16 cellular contexts compared by ENCODE assay signal in the genomic region with DNA sequence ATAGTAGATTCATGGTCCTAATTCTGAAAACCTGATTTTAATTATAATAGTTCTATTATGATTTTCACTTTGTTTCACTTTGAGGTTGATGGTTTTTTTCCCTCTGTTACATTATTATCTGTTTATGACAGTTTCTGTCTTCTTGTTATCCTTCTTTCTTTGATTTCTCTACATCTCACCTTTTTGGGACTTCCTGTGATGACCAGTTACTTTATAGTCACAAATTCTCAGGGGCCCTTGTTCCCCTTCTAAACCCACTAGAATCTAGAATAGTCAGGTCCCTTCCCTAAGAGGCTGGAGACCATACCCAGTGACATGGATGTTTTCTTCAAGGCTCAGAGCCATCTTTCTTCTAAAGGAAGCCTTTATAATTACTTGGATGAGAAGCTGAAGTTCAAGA.
DNase-seq lines count a peak whose midpoint lies in the region; ATAC-seq lines count a peak whose summit lies in the region.
"Had no signal": no experiment of that assay in that cellular context is flagged by ENCODE, and none has a peak within 500 bp of the region (broad histone marks: within the 10 kb centered on the region; RNA-seq: fewer than 3 reads in every experiment).

No MANE protein-coding gene starts in this region.

- H3K27me3 Mint-ChIP-seq in activated CD4-positive, alpha-beta T cell treated with anti-CD3 and anti-CD28 coated beads for 36 hours: no peaks in the 10 kb centered on the region
- H3K27me3 Mint-ChIP-seq in activated T-cell treated with anti-CD3 and anti-CD28 coated beads, Interleukin-2, amount 50 U/mL, for 72 hours (ENCODE audit: low read depth): no peaks in the 10 kb centered on the region
- no peaks in the 10 kb centered on the region for H3K27me3 Mint-ChIP-seq in activated T-helper 17 cell treated with anti-CD3 and anti-CD28 coated beads, Interleukin-2, amount 50 U/mL, for 72 hours
- H3K27me3 Mint-ChIP-seq: B cell; CD4-positive, CD25-positive, alpha-beta regulatory T cell had no signal

- H3K36me3 Mint-ChIP-seq in activated CD4-positive, alpha-beta T cell treated with anti-CD3 and anti-CD28 coated beads for 36 hours (ENCODE audit: low read depth): peaks cover 9% of the 10 kb centered on the region
- peaks cover 0 to 3% of the 10 kb centered on the region in 2 donors for H3K36me3 Mint-ChIP-seq in activated T-cell treated with anti-CD3 and anti-CD28 coated beads, Interleukin-2, amount 50 U/mL, for 72 hours (ENCODE audit: insufficient read depth in 2 of 2)
- peaks cover 19% of the 10 kb centered on the region for H3K36me3 Mint-ChIP-seq in activated T-helper 17 cell treated with anti-CD3 and anti-CD28 coated beads, Interleukin-2, amount 50 U/mL, for 72 hours (ENCODE audit: low read depth)
- peaks cover 11% of the 10 kb centered on the region for H3K36me3 Mint-ChIP-seq in stimulated activated effector memory CD8-positive, alpha-beta T cell treated with anti-CD3 and anti-CD28 coated beads, Interleukin-12 subunit alpha, Interleukin-12 subunit beta, amount 100 ng/mL, for 72 hours

- DNase-seq in activated CD4-positive, alpha-beta T cell treated with anti-CD3 and anti-CD28 coated beads for 36 hours: no peak
- no peak for DNase-seq in activated CD4-positive, alpha-beta T cell treated with anti-CD3 and anti-CD28 coated beads for 4 hours
- no peak for DNase-seq in activated T-cell treated with anti-CD3 and anti-CD28 coated beads, Interleukin-2, amount 50 U/mL, for 72 hours
- no peak for DNase-seq in activated T-cell treated with anti-CD3 and anti-CD28 coated beads, Interleukin-2, amount 50 U/mL, for 48 hours
- no peak for DNase-seq in stimulated activated effector memory CD8-positive, alpha-beta T cell treated with anti-CD3 and anti-CD28 coated beads, Interleukin-12 subunit alpha, Interleukin-12 subunit beta, amount 100 ng/mL, for 72 hours (ENCODE audit: low spot score in 2 of 2)
- DNase-seq in ureter (ENCODE audit: low spot score): no peak
- DNase-seq: Caco-2; CD4-positive, CD25-positive, alpha-beta regulatory T cell; CD8-positive, alpha-beta T cell; DMS153; DND-41; GM23248; H9 had no signal

- CTCF ChIA-PET in activated CD4-positive, alpha-beta T cell treated with anti-CD3 and anti-CD28 coated beads for 36 hours (lab: Charles Lee): no interaction called here

- intact Hi-C loops in activated CD4-positive, alpha-beta T cell treated with anti-CD3 and anti-CD28 coated beads for 36 hours (cut with DNase I, micrococcal nuclease): no loop called here

- H3K27ac Mint-ChIP-seq in activated CD4-positive, alpha-beta T cell treated with anti-CD3 and anti-CD28 coated beads for 36 hours: no peak overlapping the region
- H3K27ac Mint-ChIP-seq in activated T-cell treated with anti-CD3 and anti-CD28 coated beads, Interleukin-2, amount 50 U/mL, for 72 hours: no peak overlapping the region
- H3K27ac Mint-ChIP-seq in activated T-helper 17 cell treated with anti-CD3 and anti-CD28 coated beads, Interleukin-2, amount 50 U/mL, for 72 hours: peak overlapping the region; percentile 2
- H3K27ac Mint-ChIP-seq in stimulated activated effector memory CD8-positive, alpha-beta T cell treated with anti-CD3 and anti-CD28 coated beads, Interleukin-12 subunit alpha, Interleukin-12 subunit beta, amount 100 ng/mL, for 72 hours: no peak overlapping the region
- H3K27ac Mint-ChIP-seq: B cell; CD4-positive, CD25-positive, alpha-beta regulatory T cell; CD8-positive, alpha-beta T cell had no signal

- no peak overlapping the region for H3K4me3 Mint-ChIP-seq in activated CD4-positive, alpha-beta T cell treated with anti-CD3 and anti-CD28 coated beads for 36 hours
- H3K4me3 Mint-ChIP-seq in activated T-cell treated with anti-CD3 and anti-CD28 coated beads, Interleukin-2, amount 50 U/mL, for 72 hours: no peak overlapping the region
- H3K4me3 Mint-ChIP-seq in activated T-helper 17 cell treated with anti-CD3 and anti-CD28 coated beads, Interleukin-2, amount 50 U/mL, for 72 hours: no peak overlapping the region
- H3K4me3 Mint-ChIP-seq in stimulated activated effector memory CD8-positive, alpha-beta T cell treated with anti-CD3 and anti-CD28 coated beads, Interleukin-12 subunit alpha, Interleukin-12 subunit beta, amount 100 ng/mL, for 72 hours: no peak overlapping the region
- H3K4me3 Mint-ChIP-seq: B cell; CD4-positive, CD25-positive, alpha-beta regulatory T cell; CD8-positive, alpha-beta T cell; H9 had no signal

- no peaks in the 10 kb centered on the region for H3K9me3 Mint-ChIP-seq in activated CD4-positive, alpha-beta T cell treated with anti-CD3 and anti-CD28 coated beads for 36 hours (ENCODE audit: low read depth)
- H3K9me3 Mint-ChIP-seq in activated T-cell treated with anti-CD3 and anti-CD28 coated beads, Interleukin-2, amount 50 U/mL, for 72 hours: no peaks in the 10 kb centered on the region
- no peaks in the 10 kb centered on the region for H3K9me3 Mint-ChIP-seq in activated T-helper 17 cell treated with anti-CD3 and anti-CD28 coated beads, Interleukin-2, amount 50 U/mL, for 72 hours
- no peaks in the 10 kb centered on the region for H3K9me3 Mint-ChIP-seq in stimulated activated effector memory CD8-positive, alpha-beta T cell treated with anti-CD3 and anti-CD28 coated beads, Interleukin-12 subunit alpha, Interleukin-12 subunit beta, amount 100 ng/mL, for 72 hours
- H3K9me3 Mint-ChIP-seq: CD4-positive, CD25-positive, alpha-beta regulatory T cell; CD8-positive, alpha-beta T cell; H9 had no signal

- ATAC-seq in activated CD4-positive, alpha-beta T cell treated with anti-CD3 and anti-CD28 coated beads for 36 hours: peak; percentile 44
- peak; percentile 36 to 76 for ATAC-seq in activated T-cell treated with anti-CD3 and anti-CD28 coated beads, Interleukin-2, amount 50 U/mL, for 72 hours (replicated peaks in 1 of 2)
- ATAC-seq in activated T-helper 17 cell treated with anti-CD3 and anti-CD28 coated beads, Interleukin-2, amount 50 U/mL, for 72 hours (replicated peaks): peak; percentile 37
- ATAC-seq in stimulated activated effector memory CD8-positive, alpha-beta T cell treated with anti-CD3 and anti-CD28 coated beads, Interleukin-12 subunit alpha, Interleukin-12 subunit beta, amount 100 ng/mL, for 72 hours: peak; percentile 57
- ATAC-seq: CD8-positive, alpha-beta T cell; HCT116 had no signal

- H3K4me1 Mint-ChIP-seq in activated CD4-positive, alpha-beta T cell treated with anti-CD3 and anti-CD28 coated beads for 36 hours: peaks cover 7% of the 10 kb centered on the region
- H3K4me1 Mint-ChIP-seq in activated T-cell treated with anti-CD3 and anti-CD28 coated beads, Interleukin-2, amount 50 U/mL, for 72 hours (ENCODE audit: low read depth): peaks cover 7% of the 10 kb centered on the region
- no peaks in the 10 kb centered on the region for H3K4me1 Mint-ChIP-seq in activated T-helper 17 cell treated with anti-CD3 and anti-CD28 coated beads, Interleukin-2, amount 50 U/mL, for 72 hours
- peaks cover 8% of the 10 kb centered on the region for H3K4me1 Mint-ChIP-seq in stimulated activated effector memory CD8-positive, alpha-beta T cell treated with anti-CD3 and anti-CD28 coated beads, Interleukin-12 subunit alpha, Interleukin-12 subunit beta, amount 100 ng/mL, for 72 hours

- POLR2A ChIA-PET in activated CD4-positive, alpha-beta T cell treated with anti-CD3 and anti-CD28 coated beads for 36 hours (lab: Charles Lee): no interaction called here
